8 cellular contexts compared by ENCODE assay signal in the genomic region with DNA sequence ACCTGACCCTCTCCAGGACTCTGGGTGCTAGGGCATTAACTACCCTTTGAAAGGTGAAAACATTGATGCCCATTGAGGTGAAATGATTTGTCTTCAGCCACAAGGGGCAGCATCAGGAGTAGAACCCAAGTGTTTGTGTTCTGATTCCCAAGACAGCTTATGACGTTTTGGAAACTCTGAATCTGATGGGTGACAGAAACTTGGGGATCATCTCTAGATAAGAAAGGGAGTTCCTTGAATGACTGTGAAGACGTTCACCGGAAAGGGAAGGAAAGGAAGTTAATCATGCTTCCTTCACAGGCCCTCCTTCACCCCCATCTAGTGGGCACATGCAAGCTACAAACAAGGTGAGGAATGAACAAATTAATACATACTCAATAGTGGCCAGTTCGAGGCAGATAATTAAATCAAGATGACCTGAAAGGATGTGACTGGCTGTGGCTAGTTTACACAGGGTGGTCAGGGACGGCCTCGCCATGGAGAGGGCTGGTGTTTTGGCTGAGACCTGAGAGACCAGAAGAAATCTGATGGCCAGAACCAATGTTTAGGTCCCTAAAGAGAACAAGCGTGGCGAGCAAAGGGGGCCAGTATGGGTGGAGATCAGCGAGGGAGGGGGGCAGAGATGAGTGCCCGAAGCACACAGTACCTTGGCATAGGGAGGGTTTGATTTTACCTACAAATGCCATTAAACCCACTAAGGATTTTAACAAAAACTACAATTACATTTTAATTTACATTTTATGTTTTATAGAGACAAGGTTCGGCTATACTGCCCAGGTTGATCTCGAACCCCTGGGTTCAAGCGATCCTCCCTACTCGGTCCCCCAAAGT. TPM values are rescaled to one million over a fixed set of nuclear protein-coding genes. Genes with fewer than 3 reads are reported as not detected.
A peak's percentile ranks its signal among the peaks of the same experiment; 100 is the strongest.
DNase-seq lines count a peak whose midpoint lies in the region; ATAC-seq and TF ChIP-seq lines count a peak whose summit lies in the region.

No MANE protein-coding gene starts in this region.

- H3K36me3 ChIP-seq in muscle layer of duodenum (ENCODE audit: control insufficient read depth in 1 of 2, insufficient read depth in 2 of 2, low read length in 2 of 2), result no peaks in the 10 kb centered on the region

- peak; percentile 52 for ATAC-seq in stimulated activated naive CD8-positive, alpha-beta T cell treated with anti-CD3 and anti-CD28 coated beads, Interleukin-15, Interleukin-2, amounts not matched to agents 100 U/mL and 50 U/mL, for 24 hours

- peak; percentile 9 for DNase-seq in activated gamma-delta T cell treated with Interleukin-2 at 50 U/mL for 16 hours
- DNase-seq in activated gamma-delta T cell (lab: John Stamatoyannopoulos, UW), result no peak
- peak; percentile 58 for DNase-seq in NCI-H226
- peak; percentile 39 to 55 for DNase-seq in activated CD4-positive, alpha-beta T cell treated with anti-CD3 and anti-CD28 coated beads, Interleukin-2, amount 50 U/mL, for 48 hours
- peak; percentile 25 for DNase-seq in endothelial cell (ENCODE audit: low spot score)
- peak; percentile 56 for DNase-seq in stimulated activated naive CD8-positive, alpha-beta T cell treated with anti-CD3 and anti-CD28 coated beads, Interleukin-15, Interleukin-2, amounts not matched to agents 100 U/mL and 50 U/mL, for 24 hours
- no peak for DNase-seq in NCI-H1048 (lab: John Stamatoyannopoulos, UW)

- peaks cover 2% of the 10 kb centered on the region for H3K27me3 Mint-ChIP-seq in endothelial cell (ENCODE audit: unreplicated experiment)

- peak overlapping the region; percentile 56 to 67 for H3K4me3 ChIP-seq in muscle layer of duodenum (ENCODE audit: low read depth in 1 of 2, low read length in 2 of 2)

- H3K9me3 ChIP-seq in muscle layer of duodenum (ENCODE audit: control insufficient read depth in 1 of 2, low read length in 2 of 2), result no peaks in the 10 kb centered on the region

- H3K27me3 ChIP-seq in muscle layer of duodenum (ENCODE audit: low read depth, low read length), result no peaks in the 10 kb centered on the region

- no peaks in the 10 kb centered on the region for H3K36me3 Mint-ChIP-seq in endothelial cell (ENCODE audit: low read depth, unreplicated experiment)

- peak overlapping the region; percentile 96 for H3K27ac ChIP-seq in muscle layer of duodenum (ENCODE audit: low read length)

- peak overlapping the region; percentile 92 for H3K4me3 Mint-ChIP-seq in endothelial cell (ENCODE audit: unreplicated experiment)

- H3K27ac Mint-ChIP-seq in endothelial cell (ENCODE audit: unreplicated experiment), result peak overlapping the region; percentile 98

- H3K4me1 Mint-ChIP-seq in endothelial cell (ENCODE audit: unreplicated experiment), result peaks cover 22% of the 10 kb centered on the region

- no peaks in the 10 kb centered on the region for H3K9me3 Mint-ChIP-seq in endothelial cell (ENCODE audit: unreplicated experiment)

- peak; percentile 64 for TF ChIP-seq CTCF in endothelial cell (IDR thresholded peaks at IDR 0.05; ENCODE audit: unreplicated experiment)

- H3K4me1 ChIP-seq in muscle layer of duodenum (ENCODE audit: control insufficient read depth in 1 of 2, insufficient read depth in 2 of 2, low read length in 2 of 2), result peaks cover 6 to 8% of the 10 kb centered on the region in 2 donors

RNA-seq across cellular contexts. Expression of a gene that starts 0.9 kb away (rescaled TPM):
- 22.2 TPM for total RNA-seq in endothelial cell (ENCODE audit: unreplicated experiment)

RNA-seq across cellular contexts. Expression of a gene that starts 15.0 kb away (rescaled TPM):
- total RNA-seq in endothelial cell (ENCODE audit: unreplicated experiment), result not detected

RNA-seq across cellular contexts. Expression of a gene that starts 40.8 kb away (rescaled TPM):
- total RNA-seq in endothelial cell (ENCODE audit: unreplicated experiment), result 3.5 TPM

RNA-seq across cellular contexts. Expression of a gene that starts 40.9 kb away (rescaled TPM):
- total RNA-seq in endothelial cell (ENCODE audit: unreplicated experiment), result 55.7 TPM

Comparison
In these comparisons a context has a peak if more than half of its experiments do, and no peak if none do; other contexts are left out.
1. DNase-seq: peak in activated gamma-delta T cell treated with Interleukin-2 at 50 U/mL for 16 hours (single experiment), NCI-H226 (single experiment), activated CD4-positive, alpha-beta T cell treated with anti-CD3 and anti-CD28 coated beads, Interleukin-2, amount 50 U/mL, for 48 hours (2 of 2), endothelial cell (single experiment) and stimulated activated naive CD8-positive, alpha-beta T cell treated with anti-CD3 and anti-CD28 coated beads, Interleukin-15, Interleukin-2, amounts not matched to agents 100 U/mL and 50 U/mL, for 24 hours (single experiment); none in activated gamma-delta T cell (single experiment) and NCI-H1048 (single experiment).